ENCODE assay signal across 16 cellular contexts in genomic region chr6:16737926-16738325, GRCh38. TPM values are rescaled to one million over a fixed set of nuclear protein-coding genes. Genes with fewer than 3 reads are reported as not detected.
A peak's percentile ranks its signal among the peaks of the same experiment; 100 is the strongest.
DNase-seq lines count a peak whose midpoint lies in the region; ATAC-seq, FAIRE-seq and TF ChIP-seq lines count a peak whose summit lies in the region.
"Had no signal": no experiment of that assay in that cellular context is flagged by ENCODE, and none has a peak within 500 bp of the region (broad histone marks: within the 10 kb centered on the region; RNA-seq: fewer than 3 reads in every experiment).

No MANE protein-coding gene starts in this region.

- in situ Hi-C loops in GM23248 (cut with MboI) = no loop called here

- no peak for FAIRE-seq in keratinocyte (lab: Jason Lieb, UNC)

- peaks cover 70% of the 10 kb centered on the region for H3K4me1 ChIP-seq in GM23248 (ENCODE audit: insufficient read depth)
- peaks cover 55% of the 10 kb centered on the region for H3K4me1 ChIP-seq in keratinocyte (ENCODE audit: control insufficient read depth, extremely low read depth, insufficient read depth, low read length)
- peaks cover 56% of the 10 kb centered on the region for H3K4me1 ChIP-seq in smooth muscle cell (ENCODE audit: low read depth)

- peak overlapping the region; percentile 61 for H3K9ac ChIP-seq in GM23248
- H3K9ac ChIP-seq in keratinocyte (ENCODE audit: control insufficient read depth, extremely low read depth, insufficient read depth, low read length) = no peak overlapping the region
- peak overlapping the region; percentile 51 for H3K9ac ChIP-seq in smooth muscle cell (ENCODE audit: low read depth)

- DNase-seq in GM23248 (peak; percentile 53), WTC11 (ENCODE audit: low spot score) (no peak), keratinocyte (ENCODE audit: low read depth, low spot score) (no peak), smooth muscle cell (lab: John Stamatoyannopoulos, UW; ENCODE audit: unreplicated experiment) (no peak), NCI-H774 (lab: John Stamatoyannopoulos, UW) (no peak), NCI-H226 (no peak)
- no peak for DNase-seq in activated naive CD4-positive, alpha-beta T cell treated with anti-CD3 and anti-CD28 coated beads for 36 hours
- DNase-seq: activated CD4-positive, alpha-beta T cell treated with anti-CD3 and anti-CD28 coated beads for 4 hours; activated CD8-positive, alpha-beta memory T cell treated with anti-CD3 and anti-CD28 coated beads, Interleukin-2, amount 50 U/mL, for 48 hours; activated gamma-delta T cell treated with Interleukin-2 at 50 U/mL for 16 hours; NCI-H1436; NCI-H2227 treated with DMSO at 0.1 percent for 48 hours; T1000 had no signal

- POLR2A ChIA-PET in WTC11 (lab: Charles Lee) = no interaction called here

- peaks cover 37% of the 10 kb centered on the region for H3K4me1 Mint-ChIP-seq in WTC11
- H3K4me1 Mint-ChIP-seq in activated naive CD4-positive, alpha-beta T cell treated with anti-CD3 and anti-CD28 coated beads for 36 hours (ENCODE audit: low read depth) = peaks cover 10% of the 10 kb centered on the region

- intact Hi-C loops in activated naive CD4-positive, alpha-beta T cell treated with anti-CD3 and anti-CD28 coated beads for 36 hours (cut with micrococcal nuclease) = no loop called here

- CTCF ChIA-PET in WTC11 (lab: Charles Lee) = no interaction called here
- CTCF ChIA-PET in activated naive CD4-positive, alpha-beta T cell treated with anti-CD3 and anti-CD28 coated beads for 36 hours (lab: Charles Lee) = no interaction called here

- 29 to 31% methylated on average over 5 of the region's 5 CpGs for WGBS in GM23248 (ENCODE audit: low coverage in 1 of 2, low lambda C conversion rate in 2 of 2, missing lambda C conversion rate in 2 of 2), 2 experiments
- WGBS in smooth muscle cell (ENCODE audit: low lambda C conversion rate) = 74% methylated on average over 5 of the region's 5 CpGs

- no peaks in the 10 kb centered on the region for H3K9me3 ChIP-seq in GM23248 (ENCODE audit: low read depth)
- H3K9me3 ChIP-seq in keratinocyte (ENCODE audit: control insufficient read depth, low read depth, low read length) = no peaks in the 10 kb centered on the region
- no peaks in the 10 kb centered on the region for H3K9me3 ChIP-seq in smooth muscle cell (replicated peaks; ENCODE audit: low read depth)

- ATAC-seq in WTC11 (no peak), GM21423 (IDR thresholded peaks at IDR 0.05; ENCODE audit: unreplicated experiment) (no peak)
- ATAC-seq: Right ventricle myocardium inferior had no signal

- H3K4me3 ChIP-seq in GM23248 = peak overlapping the region; percentile 42
- H3K4me3 ChIP-seq in keratinocyte (ENCODE audit: control insufficient read depth in 2 of 3, extremely low read depth in 1 of 3, insufficient read depth in 2 of 3, low read depth in 1 of 3, low read length in 3 of 3) = no peak overlapping the region
- H3K4me3 ChIP-seq in smooth muscle cell = no peak overlapping the region

- H3F3A ChIP-seq in GM23248 (ENCODE audit: insufficient read depth) (peaks cover 67% of the 10 kb centered on the region), smooth muscle cell (ENCODE audit: low read depth) (peaks cover 41% of the 10 kb centered on the region)

- H4K20me1 ChIP-seq in GM23248 (ENCODE audit: insufficient read depth) = no peaks in the 10 kb centered on the region
- no peaks in the 10 kb centered on the region for H4K20me1 ChIP-seq in keratinocyte (ENCODE audit: control insufficient read depth, extremely low read depth, insufficient read depth, low read length)
- H4K20me1 ChIP-seq in smooth muscle cell (ENCODE audit: low read depth) = no peaks in the 10 kb centered on the region

- no peaks in the 10 kb centered on the region; the same call in 1 of the 2 replicates for H3K36me3 ChIP-seq in GM23248 (ENCODE audit: low read depth)
- no peaks in the 10 kb centered on the region for H3K36me3 ChIP-seq in keratinocyte (ENCODE audit: control insufficient read depth in 2 of 2, extremely low read depth in 1 of 2, insufficient read depth in 2 of 2, low read length in 2 of 2)
- no peaks in the 10 kb centered on the region for H3K36me3 ChIP-seq in smooth muscle cell (ENCODE audit: low read depth)

- no peaks in the 10 kb centered on the region for H3K9me1 ChIP-seq in keratinocyte (ENCODE audit: control insufficient read depth, extremely low read depth, insufficient read depth, low read length)

- H3K9me3 Mint-ChIP-seq in WTC11 = no peaks in the 10 kb centered on the region
- no peaks in the 10 kb centered on the region for H3K9me3 Mint-ChIP-seq in activated naive CD4-positive, alpha-beta T cell treated with anti-CD3 and anti-CD28 coated beads for 36 hours

- H3K4me2 ChIP-seq in GM23248 (ENCODE audit: unreplicated experiment) = peak overlapping the region; percentile 92
- peak overlapping the region; percentile 63 for H3K4me2 ChIP-seq in keratinocyte (ENCODE audit: control insufficient read depth, extremely low read depth, insufficient read depth, low read depth, low read length)
- H3K4me2 ChIP-seq in smooth muscle cell = peak overlapping the region; percentile 75

- H3K27ac Mint-ChIP-seq in WTC11 = 0 out of 2 replicates have a peak overlapping the region, but pooled peaks have one; percentile 88
- no peak overlapping the region for H3K27ac Mint-ChIP-seq in activated naive CD4-positive, alpha-beta T cell treated with anti-CD3 and anti-CD28 coated beads for 36 hours
- H3K27ac Mint-ChIP-seq: progenitor cell of endocrine pancreas had no signal

- no peaks in the 10 kb centered on the region for H3K27me3 ChIP-seq in GM23248 (replicated peaks; ENCODE audit: insufficient read depth)
- no peaks in the 10 kb centered on the region for H3K27me3 ChIP-seq in keratinocyte (ENCODE audit: control insufficient read depth, extremely low read depth, insufficient read depth, low read length)
- no peaks in the 10 kb centered on the region for H3K27me3 ChIP-seq in smooth muscle cell (ENCODE audit: low read depth)

- dilution Hi-C loops in keratinocyte (cut with MboI; ENCODE audit: extremely low pct_ligation_motif_present, low sequenced_read_pairs) = no loop called here

- H3K79me2 ChIP-seq in GM23248 (ENCODE audit: insufficient read depth) = peaks cover 73% of the 10 kb centered on the region
- peaks cover 9% of the 10 kb centered on the region for H3K79me2 ChIP-seq in keratinocyte (ENCODE audit: control insufficient read depth, insufficient read depth, low read length)
- peaks cover 68% of the 10 kb centered on the region for H3K79me2 ChIP-seq in smooth muscle cell (ENCODE audit: low read depth)

- no peaks in the 10 kb centered on the region for H3K27me3 Mint-ChIP-seq in WTC11 (ENCODE audit: low read depth)
- H3K27me3 Mint-ChIP-seq in activated naive CD4-positive, alpha-beta T cell treated with anti-CD3 and anti-CD28 coated beads for 36 hours (ENCODE audit: low read depth) = no peaks in the 10 kb centered on the region
- H3K27me3 Mint-ChIP-seq: progenitor cell of endocrine pancreas had no signal

- H3K9me2 ChIP-seq in GM23248 (ENCODE audit: insufficient read depth) = no peaks in the 10 kb centered on the region

- peak overlapping the region; percentile 88 for H3K27ac ChIP-seq in GM23248
- peak overlapping the region; percentile 45 for H3K27ac ChIP-seq in keratinocyte (ENCODE audit: control insufficient read depth, insufficient read depth, low read length)
- H3K27ac ChIP-seq in smooth muscle cell (ENCODE audit: low read depth) = peak overlapping the region; percentile 99

- TF ChIP-seq CTCF in WTC11 (IDR thresholded peaks at IDR 0.05) (no peak), keratinocyte (optimal IDR thresholded peaks at IDR 0.05 in 1 of 3, IDR thresholded peaks at IDR 0.05 in 1 of 3, conservative IDR thresholded peaks at IDR 0.05 in 1 of 3; ENCODE audit: extremely low read depth in 1 of 3, insufficient read depth in 2 of 3, low read length in 3 of 3) (no peak), smooth muscle cell (IDR thresholded peaks at IDR 0.05; ENCODE audit: borderline replicate concordance, insufficient read depth, poor library complexity, severe bottlenecking) (no peak)

- H3K4me3 Mint-ChIP-seq in WTC11 = no peak overlapping the region
- H3K4me3 Mint-ChIP-seq in activated naive CD4-positive, alpha-beta T cell treated with anti-CD3 and anti-CD28 coated beads for 36 hours = no peak overlapping the region

- no peak overlapping the region for H2AFZ ChIP-seq in GM23248
- H2AFZ ChIP-seq in keratinocyte (ENCODE audit: control insufficient read depth, low read length) = no peak overlapping the region
- no peak overlapping the region for H2AFZ ChIP-seq in smooth muscle cell (ENCODE audit: low read depth)

- H3K36me3 Mint-ChIP-seq in WTC11 = no peaks in the 10 kb centered on the region
- peaks cover 3% of the 10 kb centered on the region for H3K36me3 Mint-ChIP-seq in activated naive CD4-positive, alpha-beta T cell treated with anti-CD3 and anti-CD28 coated beads for 36 hours (ENCODE audit: low read depth)

TF ChIP-seq in WTC11, 78 proteins besides CTCF, POLR2A, EP300 and RAD21 (continues in another document):
- TF ChIP-seq ATF3 (CRISPR knock-in tag; conservative IDR thresholded peaks at IDR 0.05) = no peak

RNA-seq across cellular contexts. Expression of gene ATXN1, which starts 23.3 kb away (rescaled TPM):
- total RNA-seq in GM23248 (2014; rRNA removed; shearing (Covaris generic)) = 20.1 and 42.2 TPM in 2 replicates
- polyA plus RNA-seq in GM23248 (2016; fragmentation: Nextera tagmentation; extraction: Ambion mirVana) = 14.2 and 15.7 TPM in 2 replicates
- total RNA-seq in WTC11 (2021) = 7.5 to 8.8 TPM (median 8.1 TPM) in 3 replicates
- polyA plus RNA-seq in keratinocyte = 9.4 to 9.7 TPM (median 9.4 TPM) in 3 replicates
- polyA plus RNA-seq in keratinocyte (2011; ENCODE audit: low read depth) = 6.3 TPM
- polyA plus RNA-seq in keratinocyte (2011; cell fraction: cytosol; rRNA removed) = 7.3 and 7.5 TPM in 2 replicates
- 19.2 and 21.1 TPM in 2 replicates for polyA plus RNA-seq in keratinocyte (2011; cell fraction: nucleus; rRNA removed)
- polyA plus RNA-seq in keratinocyte (2012; ENCODE audit: low replicate concordance) = 8.8 and 11.5 TPM in 2 replicates
- 13.2 to 34.1 TPM (median 23.4 TPM) in 3 replicates for polyA minus RNA-seq in keratinocyte
- 8.1 TPM for polyA minus RNA-seq in keratinocyte (2011; cell fraction: cytosol; rRNA and poly(A)+ RNA removed)
- polyA minus RNA-seq in keratinocyte (2011; cell fraction: nucleus; rRNA and poly(A)+ RNA removed) = 31.4 and 46.3 TPM in 2 replicates
- 40.6 and 45.8 TPM in 2 replicates for total RNA-seq in smooth muscle cell
- polyA plus RNA-seq in smooth muscle cell = 17.9 and 22.8 TPM in 2 replicates
- 10 to 100 TPM in 1 of 2 experiments, 1 to 10 TPM in 1; 9.4 to 12.7 TPM for total RNA-seq in activated naive CD4-positive, alpha-beta T cell treated with anti-CD3 and anti-CD28 coated beads for 36 hours

Comparison
In these comparisons a context has a peak if more than half of its experiments do, and no peak if none do; other contexts are left out.
1. H3K27ac ChIP-seq: peak in every context shown above with its lines; median percentile 99 in smooth muscle cell; 88 in GM23248; 45 in keratinocyte.